Comparison of ENCODE assay signal across 27 cellular contexts in genomic region chr2:8101614-8102277, GRCh38.
"Had no signal": no experiment of that assay in that cellular context is flagged by ENCODE, and none has a peak within 500 bp of the region (broad histone marks: within the 10 kb centered on the region; RNA-seq: fewer than 3 reads in every experiment).

No MANE protein-coding gene starts in this region.

- H3K27me3 ChIP-seq: esophagus squamous epithelium had no signal

- ATAC-seq: activated CD4-positive, CD25-positive, alpha-beta regulatory T cell treated with anti-CD3 and anti-CD28 coated beads, Interleukin-2, amount 50 U/mL, for 24 hours; activated CD8-positive, alpha-beta T cell treated with anti-CD3 and anti-CD28 coated beads for 36 hours; activated T-cell treated with anti-CD3 and anti-CD28 coated beads, Interleukin-2, amount 50 U/mL, for 4 hours; activated T-helper 17 cell treated with anti-CD3 and anti-CD28 coated beads, Interleukin-2, amount 50 U/mL, for 72 hours; effector memory CD8-positive, alpha-beta T cell; T-helper 17 cell had no signal

- H3K4me1 ChIP-seq: esophagus squamous epithelium had no signal

- H3K9me3 ChIP-seq: esophagus squamous epithelium had no signal

- H3K4me3 ChIP-seq: esophagus squamous epithelium had no signal

- H3K36me3 ChIP-seq: esophagus squamous epithelium, WERI-Rb-1 had no signal

- DNase-seq: activated B cell treated with CpG ODN at 0.5 μM for 24 hours; activated CD4-positive, alpha-beta T cell treated with anti-CD3 and anti-CD28 coated beads for 48 hours; activated CD4-positive, alpha-beta T cell treated with anti-CD3 and anti-CD28 coated beads, Interleukin-2, amount 50 U/mL, for 1 hour; activated CD4-positive, alpha-beta T cell treated with anti-CD3 and anti-CD28 coated beads, Interleukin-2, amount 50 U/mL, for 48 hours; activated CD8-positive, alpha-beta memory T cell treated with anti-CD3 and anti-CD28 coated beads for 24 hours; activated CD8-positive, alpha-beta T cell treated with anti-CD3 and anti-CD28 coated beads for 36 hours; activated effector memory CD4-positive, alpha-beta T cell treated with Interleukin-2 at 50 U/mL for 16 hours; activated gamma-delta T cell treated with Interleukin-2 at 50 U/mL for 16 hours; activated naive CD4-positive, alpha-beta T cell treated with anti-CD3 and anti-CD28 coated beads, Interleukin-2, amount 50 U/mL, for 16 hours; activated naive CD4-positive, alpha-beta T cell treated with Interleukin-2 at 50 U/mL for 16 hours; activated T-cell treated with anti-CD3 and anti-CD28 coated beads, Interleukin-2, amount 50 U/mL, for 4 hours; amniotic stem cell; anterior cingulate cortex; caudate nucleus; cortex of kidney; dermis blood vessel endothelial cell; effector CD4-positive, alpha-beta T cell; effector memory CD8-positive, alpha-beta T cell; erythroblast; esophagus squamous epithelium; head of caudate nucleus; T-helper 1 cell; T-helper 17 cell; T1000; WERI-Rb-1 had no signal

- H3K27ac ChIP-seq: esophagus squamous epithelium, WERI-Rb-1 had no signal
